Comparison of ENCODE assay signal across 9 cellular contexts in the genomic region with DNA sequence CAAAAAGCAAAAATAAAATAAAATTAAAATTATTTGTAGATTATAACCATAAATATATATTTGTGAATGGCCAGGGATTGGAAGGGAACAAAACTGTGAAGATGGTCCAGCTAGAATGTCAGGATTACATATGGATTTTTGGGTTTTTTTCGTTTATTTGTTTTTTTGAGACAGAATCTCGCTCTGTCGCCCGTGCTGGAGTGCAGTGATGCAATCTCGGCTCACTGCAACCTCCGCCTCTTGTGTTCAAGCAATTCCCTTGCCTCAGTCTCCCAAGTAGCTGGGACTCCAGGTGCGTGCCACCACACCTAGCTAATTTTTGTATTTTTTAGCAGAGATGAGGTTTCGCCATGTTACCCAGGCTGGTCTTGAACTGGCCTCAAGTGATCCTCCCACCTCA. TPM values are rescaled to one million over a fixed set of nuclear protein-coding genes. Genes with fewer than 3 reads are reported as not detected.
"Had no signal": no experiment of that assay in that cellular context is flagged by ENCODE, and none has a peak within 500 bp of the region (broad histone marks: within the 10 kb centered on the region; RNA-seq: fewer than 3 reads in every experiment).

No MANE protein-coding gene starts in this region.

- H3K4me3 ChIP-seq: GM12878 had no signal

- FAIRE-seq: G401.6, GM12878, GM12891, GM12892, GM18507, GM19239 had no signal

- ATAC-seq: GM12878 had no signal

- DNase-seq: GDM1, GF-D8 had no signal

RNA-seq across cellular contexts. Expression of a gene that starts 7.8 kb away (rescaled TPM):
- total RNA-seq: G401 had no signal

RNA-seq across cellular contexts. Expression of a gene that starts 22.9 kb away (rescaled TPM):
- total RNA-seq: G401, GM12878 had no signal
- polyA plus RNA-seq: GM12878 had no signal

RNA-seq across cellular contexts. Expression of a gene that starts 44.5 kb away (rescaled TPM):
- total RNA-seq: G401 had no signal
